In genomic region chr5:113320160-113320816, GRCh38 we compare ENCODE assay signal across 13 cellular contexts.
DNase-seq lines count a peak whose midpoint lies in the region; ATAC-seq, FAIRE-seq and TF ChIP-seq lines count a peak whose summit lies in the region.
"Had no signal": no experiment of that assay in that cellular context is flagged by ENCODE, and none has a peak within 500 bp of the region (broad histone marks: within the 10 kb centered on the region; RNA-seq: fewer than 3 reads in every experiment).

No MANE protein-coding gene starts in this region.

- H3K9me3 ChIP-seq in smooth muscle cell (replicated peaks; ENCODE audit: low read depth) (no peaks in the 10 kb centered on the region), Karpas-422 (ENCODE audit: low read length) (no peaks in the 10 kb centered on the region)
- H3K9me3 ChIP-seq: gastroesophageal sphincter had no signal

- peaks cover 7% of the 10 kb centered on the region for H3F3A ChIP-seq in smooth muscle cell (ENCODE audit: low read depth)

- H3K27me3 ChIP-seq in smooth muscle cell (ENCODE audit: low read depth) (no peaks in the 10 kb centered on the region), Karpas-422 (ENCODE audit: low read length) (no peaks in the 10 kb centered on the region)
- H3K27me3 ChIP-seq: gastroesophageal sphincter had no signal

- H3K9ac ChIP-seq in smooth muscle cell (ENCODE audit: low read depth), result no peak overlapping the region
- no peak overlapping the region for H3K9ac ChIP-seq in Karpas-422 (ENCODE audit: low read length)

- no peaks in the 10 kb centered on the region for H3K79me2 ChIP-seq in smooth muscle cell (ENCODE audit: low read depth)
- no peaks in the 10 kb centered on the region for H3K79me2 ChIP-seq in Karpas-422 (ENCODE audit: low read length)

- no peak overlapping the region for H3K4me3 ChIP-seq in smooth muscle cell
- H3K4me3 ChIP-seq in Karpas-422 (ENCODE audit: low read length), result no peak overlapping the region
- H3K4me3 ChIP-seq: gastroesophageal sphincter had no signal

- no peak overlapping the region for H3K27ac ChIP-seq in smooth muscle cell (ENCODE audit: low read depth)
- no peak overlapping the region for H3K27ac ChIP-seq in Karpas-422 (ENCODE audit: low read length)
- H3K27ac ChIP-seq: gastroesophageal sphincter, HL-60 had no signal

- H3K4me1 ChIP-seq in smooth muscle cell (ENCODE audit: low read depth) (peaks cover 4% of the 10 kb centered on the region), Karpas-422 (ENCODE audit: low read length) (no peaks in the 10 kb centered on the region)

- ATAC-seq in GM21737 (IDR thresholded peaks at IDR 0.05; ENCODE audit: unreplicated experiment) (peak; percentile 69), HG03354 (IDR thresholded peaks at IDR 0.05; ENCODE audit: poor library complexity, severe bottlenecking, unreplicated experiment) (peak; percentile 86), HG03139 (IDR thresholded peaks at IDR 0.05; ENCODE audit: unreplicated experiment) (no peak)
- ATAC-seq: gastroesophageal sphincter had no signal

- H3K36me3 ChIP-seq in smooth muscle cell (ENCODE audit: low read depth) (no peaks in the 10 kb centered on the region), Karpas-422 (ENCODE audit: insufficient read depth, low read length) (no peaks in the 10 kb centered on the region)
- H3K36me3 ChIP-seq: gastroesophageal sphincter had no signal

- H3K4me2 ChIP-seq in smooth muscle cell (peak overlapping the region; percentile 58), Karpas-422 (ENCODE audit: low read depth, low read length, poor library complexity, severe bottlenecking) (no peak overlapping the region)

- no peak for DNase-seq in GM19239 (ENCODE audit: insufficient read length, low spot score)
- DNase-seq in smooth muscle cell (lab: John Stamatoyannopoulos, UW; ENCODE audit: unreplicated experiment), result no peak
- no peak for DNase-seq in activated CD4-positive, CD25-positive, alpha-beta regulatory T cell (lab: John Stamatoyannopoulos, UW)
- DNase-seq in Karpas-422, result no peak
- DNase-seq: activated CD4-positive, alpha-beta T cell treated with anti-CD3 and anti-CD28 coated beads for 48 hours; C1 segment of cervical spinal cord; H9; NCI-H2029 treated with DMSO at 0.1 percent for 48 hours had no signal

- FAIRE-seq in GM19239 (lab: Jason Lieb, UNC), result peak; percentile 45

- no peak overlapping the region for H2AFZ ChIP-seq in smooth muscle cell (ENCODE audit: low read depth)
- no peak overlapping the region for H2AFZ ChIP-seq in Karpas-422 (ENCODE audit: low read length)

- H4K20me1 ChIP-seq in smooth muscle cell (ENCODE audit: low read depth), result no peaks in the 10 kb centered on the region
- no peaks in the 10 kb centered on the region for H4K20me1 ChIP-seq in Karpas-422 (ENCODE audit: insufficient read depth, low read depth, low read length)

- no peaks in the 10 kb centered on the region for H3K9me2 ChIP-seq in Karpas-422 (replicated peaks; ENCODE audit: insufficient read depth, low read length)

- no peak for TF ChIP-seq CTCF in smooth muscle cell (IDR thresholded peaks at IDR 0.05; ENCODE audit: borderline replicate concordance, insufficient read depth, poor library complexity, severe bottlenecking)
